ENCODE assay signal across 10 cellular contexts in genomic region chr10:17062009-17062408, GRCh38.
DNase-seq lines count a peak whose midpoint lies in the region; ATAC-seq lines count a peak whose summit lies in the region.
"Had no signal": no experiment of that assay in that cellular context is flagged by ENCODE, and none has a peak within 500 bp of the region (broad histone marks: within the 10 kb centered on the region; RNA-seq: fewer than 3 reads in every experiment).

No MANE protein-coding gene starts in this region.

- no peaks in the 10 kb centered on the region for H3K9me3 ChIP-seq in GM23248 (ENCODE audit: low read depth)

- peak overlapping the region; percentile 97 for H3K27ac ChIP-seq in GM23248
- H3K27ac ChIP-seq in skin epidermis = peak overlapping the region in 11 of 21 experiments; percentile 5 to 85 (median 69)

- H3K27me3 Mint-ChIP-seq in immature natural killer cell (ENCODE audit: low read depth in 3 of 3) = no peaks in the 10 kb centered on the region

- H3K27ac Mint-ChIP-seq in immature natural killer cell = peak overlapping the region in 1 of 6 donors; percentile 21

- H3K4me3 ChIP-seq in GM23248 (peak overlapping the region; percentile 55), skin epidermis (no peak overlapping the region)

- peaks cover 69% of the 10 kb centered on the region for H3K4me1 ChIP-seq in GM23248 (ENCODE audit: insufficient read depth)

- H2AFZ ChIP-seq in GM23248 = no peak overlapping the region

- H3F3A ChIP-seq in GM23248 (ENCODE audit: insufficient read depth) = peaks cover 64% of the 10 kb centered on the region

- H4K20me1 ChIP-seq in GM23248 (ENCODE audit: insufficient read depth) = no peaks in the 10 kb centered on the region

- H3K36me3 ChIP-seq in GM23248 (ENCODE audit: low read depth) = no peaks in the 10 kb centered on the region

- no peaks in the 10 kb centered on the region for H3K9me3 Mint-ChIP-seq in immature natural killer cell

- H3K79me2 ChIP-seq in GM23248 (ENCODE audit: insufficient read depth) = no peaks in the 10 kb centered on the region

- peak overlapping the region; percentile 83 for H3K4me2 ChIP-seq in GM23248 (ENCODE audit: unreplicated experiment)

- DNase-seq in GM23248 (peak; percentile 78), SW480 (ENCODE audit: low spot score) (peak; percentile 75), fibroblast of the conjunctiva (ENCODE audit: low read depth) (peak; percentile 68), Kasumi-1 (lab: John Stamatoyannopoulos, UW) (no peak), NOMO-1 (lab: John Stamatoyannopoulos, UW; ENCODE audit: unreplicated experiment in 2 of 2) (no peak), immature natural killer cell (no peak)
- DNase-seq: activated effector memory CD4-positive, alpha-beta T cell treated with anti-CD3 and anti-CD28 coated beads, Interleukin-2, amount 50 U/mL, for 16 hours; erythroblast had no signal

- in situ Hi-C loops in GM23248 (cut with MboI) = no loop called here

- H3K9ac ChIP-seq in GM23248 = peak overlapping the region; percentile 78

- no peak overlapping the region for H3K4me3 Mint-ChIP-seq in immature natural killer cell

- peaks cover 3 to 12% (median 6%) of the 10 kb centered on the region in 3 donors for H3K36me3 Mint-ChIP-seq in immature natural killer cell

- ATAC-seq in HG03135 (IDR thresholded peaks at IDR 0.05; ENCODE audit: unreplicated experiment) = no peak

- 22 to 31% methylated on average over 7 of the region's 7 CpGs for WGBS in GM23248 (ENCODE audit: low coverage in 1 of 2, low lambda C conversion rate in 2 of 2, missing lambda C conversion rate in 2 of 2), 2 experiments

- H3K4me1 Mint-ChIP-seq in immature natural killer cell = peaks cover 2 to 4% of the 10 kb centered on the region in 2 donors

- H3K27me3 ChIP-seq in GM23248 (replicated peaks; ENCODE audit: insufficient read depth) = no peaks in the 10 kb centered on the region

- no peaks in the 10 kb centered on the region for H3K9me2 ChIP-seq in GM23248 (ENCODE audit: insufficient read depth)

Comparison
In these comparisons a context has a peak if more than half of its experiments do, and no peak if none do; other contexts are left out.
1. DNase-seq: peak in GM23248 (single experiment), SW480 (single experiment) and fibroblast of the conjunctiva (single experiment); none in Kasumi-1 (0 of 2), NOMO-1 (0 of 2) and immature natural killer cell (0 of 3).